Comparison of ENCODE assay signal across 19 cellular contexts in the genomic region with DNA sequence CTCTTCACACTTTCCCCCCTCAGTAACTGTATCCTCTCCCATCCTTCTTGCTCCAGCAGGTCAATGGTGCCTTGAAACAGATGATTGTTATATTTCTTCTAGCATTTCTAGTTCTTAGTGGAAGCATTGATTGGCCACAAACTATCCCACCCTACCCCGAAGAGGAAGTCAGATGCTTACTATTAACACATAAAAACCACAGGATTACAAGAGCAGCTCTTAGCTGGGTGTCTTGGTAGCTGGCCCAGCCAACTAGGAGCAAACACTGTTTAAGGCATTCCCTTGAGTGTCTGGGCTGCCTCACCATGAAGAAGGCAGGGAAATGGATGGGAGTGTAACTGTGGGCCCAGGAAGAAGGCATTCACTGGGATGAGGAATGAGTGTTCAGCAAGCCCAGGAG.
"Had no signal": no experiment of that assay in that cellular context is flagged by ENCODE, and none has a peak within 500 bp of the region (broad histone marks: within the 10 kb centered on the region; RNA-seq: fewer than 3 reads in every experiment).

No MANE protein-coding gene starts in this region.

- H3K4me3 ChIP-seq: cardiac muscle cell, lower lobe of right lung, right atrium auricular region, tibial artery had no signal

- DNase-seq: activated CD4-positive, alpha-beta T cell treated with anti-CD3 and anti-CD28 coated beads for 36 hours; activated CD4-positive, alpha-beta T cell treated with anti-CD3 and anti-CD28 coated beads, Interleukin-2, amount 50 U/mL, for 48 hours; activated naive CD8-positive, alpha-beta T cell treated with anti-CD3 and anti-CD28 coated beads for 36 hours; activated T-cell treated with anti-CD3 and anti-CD28 coated beads for 4 hours; amygdala; dermis blood vessel endothelial cell; effector memory CD4-positive, alpha-beta T cell; foreskin fibroblast; hippocampal formation; lower lobe of right lung; nephron progenitor cell; occipital lobe; stimulated activated CD4-positive, alpha-beta T cell treated with anti-CD3 and anti-CD28 coated beads, Interleukin-2, amount 100 ng/mL, for 24 hours; stimulated activated naive CD8-positive, alpha-beta T cell treated with anti-CD3 and anti-CD28 coated beads, Interleukin-15, Interleukin-2, amounts not matched to agents 100 U/mL and 50 U/mL, for 24 hours; substantia nigra; T-helper 17 cell; tibial artery had no signal
